1 cellular context compared by ENCODE assay signal in genomic region chr2:43171789-43172188, GRCh38.
TF ChIP-seq lines count a peak whose summit lies in the region.

No MANE protein-coding gene starts in this region.

TF ChIP-seq in IMR-90, 13 proteins besides CTCF, POLR2A, EP300 and RAD21 (continued from another document):
- TF ChIP-seq, protein P1, sequence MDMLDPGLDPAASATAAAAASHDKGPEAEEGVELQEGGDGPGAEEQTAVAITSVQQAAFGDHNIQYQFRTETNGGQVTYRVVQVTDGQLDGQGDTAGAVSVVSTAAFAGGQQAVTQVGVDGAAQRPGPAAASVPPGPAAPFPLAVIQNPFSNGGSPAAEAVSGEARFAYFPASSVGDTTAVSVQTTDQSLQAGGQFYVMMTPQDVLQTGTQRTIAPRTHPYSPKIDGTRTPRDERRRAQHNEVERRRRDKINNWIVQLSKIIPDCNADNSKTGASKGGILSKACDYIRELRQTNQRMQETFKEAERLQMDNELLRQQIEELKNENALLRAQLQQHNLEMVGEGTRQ (IDR thresholded peaks at IDR 0.05; ENCODE audit: low read depth, low read length) = no peak
- TF ChIP-seq MXI1 (IDR thresholded peaks at IDR 0.05; ENCODE audit: borderline replicate concordance, low read depth, low read length) = no peak
- TF ChIP-seq BHLHE40 (IDR thresholded peaks at IDR 0.05; ENCODE audit: low read depth, low read length) = no peak
- no peak for TF ChIP-seq SMC3 (IDR thresholded peaks at IDR 0.05; ENCODE audit: low read depth, low read length)
